In the genomic region with DNA sequence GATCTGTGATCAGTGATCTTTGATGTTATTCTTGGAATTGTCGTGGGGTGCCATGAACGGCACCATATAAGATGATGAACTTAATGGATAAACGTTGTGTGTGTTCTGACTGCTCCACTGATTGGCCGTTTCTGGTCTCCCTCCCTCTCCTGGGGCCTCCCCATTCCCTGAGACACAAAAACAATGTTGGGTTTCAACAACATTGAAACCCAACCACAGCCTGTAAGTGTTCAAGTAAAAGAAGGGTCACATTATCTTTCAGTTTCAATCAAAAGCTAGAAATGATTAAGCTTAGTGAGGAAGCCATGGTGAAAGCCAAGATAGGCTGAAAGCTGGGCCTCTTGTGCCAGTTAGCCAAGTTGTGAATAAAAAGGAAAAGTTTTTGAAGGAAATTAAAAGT, we compare ENCODE assay signal across 17 cellular contexts. TPM values are rescaled to one million over a fixed set of nuclear protein-coding genes. Genes with fewer than 3 reads are reported as not detected.
A peak's percentile ranks its signal among the peaks of the same experiment; 100 is the strongest.
DNase-seq lines count a peak whose midpoint lies in the region; ATAC-seq and TF ChIP-seq lines count a peak whose summit lies in the region.
"Had no signal": no experiment of that assay in that cellular context is flagged by ENCODE, and none has a peak within 500 bp of the region (broad histone marks: within the 10 kb centered on the region; RNA-seq: fewer than 3 reads in every experiment).

No MANE protein-coding gene starts in this region.

- peak overlapping the region; percentile 59 for H3K27ac Mint-ChIP-seq in activated CD4-positive, alpha-beta T cell treated with anti-CD3 and anti-CD28 coated beads, Interleukin-2, amount 10 ng/mL, durations not matched to agents 24 days and 14 days
- H3K27ac Mint-ChIP-seq in activated CD4-positive, alpha-beta T cell treated with anti-CD3 and anti-CD28 coated beads, Interleukin-2, amount 10 ng/mL, durations not matched to agents 7 days and 5 days = no peak overlapping the region
- peak overlapping the region; percentile 8 for H3K27ac Mint-ChIP-seq in activated T-helper 1 cell treated with anti-CD3 and anti-CD28 coated beads, Interleukin-12 subunit alpha, Interleukin-12 subunit beta, Interleukin-2, Interleukin-4 antibody, amounts not matched to agents 30 ng/mL and 10 ng/mL and 1 ng/mL, durations not matched to agents 14 hours and 24 hours and 36 hours

- POLR2A ChIA-PET in activated CD4-positive, alpha-beta T cell treated with anti-CD3 and anti-CD28 coated beads, Interleukin-2, amount 10 ng/mL, durations not matched to agents 7 days and 5 days (lab: Charles Lee) = no interaction called here

- H3K4me3 Mint-ChIP-seq in activated CD4-positive, alpha-beta T cell treated with anti-CD3 and anti-CD28 coated beads, Interleukin-2, amount 10 ng/mL, durations not matched to agents 24 days and 14 days = no peak overlapping the region
- no peak overlapping the region for H3K4me3 Mint-ChIP-seq in activated CD4-positive, alpha-beta T cell treated with anti-CD3 and anti-CD28 coated beads, Interleukin-2, amount 10 ng/mL, durations not matched to agents 7 days and 5 days
- H3K4me3 Mint-ChIP-seq in activated T-helper 1 cell treated with anti-CD3 and anti-CD28 coated beads, Interleukin-12 subunit alpha, Interleukin-12 subunit beta, Interleukin-2, Interleukin-4 antibody, amounts not matched to agents 30 ng/mL and 10 ng/mL and 1 ng/mL, durations not matched to agents 14 hours and 24 hours and 36 hours = no peak overlapping the region

- H3K27ac ChIP-seq in uterus = no peak overlapping the region
- no peak overlapping the region for H3K27ac ChIP-seq in heart right ventricle
- H3K27ac ChIP-seq: colonic mucosa, left ventricle myocardium inferior, ovary had no signal

- H3K27me3 Mint-ChIP-seq in activated CD4-positive, alpha-beta T cell treated with anti-CD3 and anti-CD28 coated beads, Interleukin-2, amount 10 ng/mL, durations not matched to agents 24 days and 14 days = peaks cover 60% of the 10 kb centered on the region
- H3K27me3 Mint-ChIP-seq in activated CD4-positive, alpha-beta T cell treated with anti-CD3 and anti-CD28 coated beads, Interleukin-2, amount 10 ng/mL, durations not matched to agents 7 days and 5 days = peaks cover 67% of the 10 kb centered on the region
- peaks cover 39% of the 10 kb centered on the region for H3K27me3 Mint-ChIP-seq in activated T-helper 1 cell treated with anti-CD3 and anti-CD28 coated beads, Interleukin-12 subunit alpha, Interleukin-12 subunit beta, Interleukin-2, Interleukin-4 antibody, amounts not matched to agents 30 ng/mL and 10 ng/mL and 1 ng/mL, durations not matched to agents 14 hours and 24 hours and 36 hours (ENCODE audit: insufficient read depth)

- H3K9me3 ChIP-seq in uterus = no peaks in the 10 kb centered on the region
- H3K9me3 ChIP-seq in heart right ventricle = peaks cover 0 to 7% (median 0%) of the 10 kb centered on the region in 11 donors
- H3K9me3 ChIP-seq: colonic mucosa had no signal

- ATAC-seq in GM21529 (IDR thresholded peaks at IDR 0.05; ENCODE audit: unreplicated experiment) = peak; percentile 97
- ATAC-seq in HG03095 (IDR thresholded peaks at IDR 0.05; ENCODE audit: unreplicated experiment) = peak; percentile 99
- ATAC-seq in heart right ventricle = no peak
- ATAC-seq: K562 had no signal

- no peaks in the 10 kb centered on the region for H3K36me3 Mint-ChIP-seq in activated CD4-positive, alpha-beta T cell treated with anti-CD3 and anti-CD28 coated beads, Interleukin-2, amount 10 ng/mL, durations not matched to agents 24 days and 14 days (ENCODE audit: low read depth)
- H3K36me3 Mint-ChIP-seq in activated CD4-positive, alpha-beta T cell treated with anti-CD3 and anti-CD28 coated beads, Interleukin-2, amount 10 ng/mL, durations not matched to agents 7 days and 5 days (ENCODE audit: low read depth) = no peaks in the 10 kb centered on the region
- H3K36me3 Mint-ChIP-seq in activated T-helper 1 cell treated with anti-CD3 and anti-CD28 coated beads, Interleukin-12 subunit alpha, Interleukin-12 subunit beta, Interleukin-2, Interleukin-4 antibody, amounts not matched to agents 30 ng/mL and 10 ng/mL and 1 ng/mL, durations not matched to agents 14 hours and 24 hours and 36 hours (ENCODE audit: low read depth) = no peaks in the 10 kb centered on the region

- CTCF ChIA-PET in activated CD4-positive, alpha-beta T cell treated with anti-CD3 and anti-CD28 coated beads, Interleukin-2, amount 10 ng/mL, durations not matched to agents 7 days and 5 days (lab: Charles Lee) = interaction anchor here (1.1 to 1.4 kb wide), 3 partner anchors 10 to 19 kb away, joined by 4 to 5 read pairs (median 4); no protein-coding TSS in a partner anchor

- H3K27me3 ChIP-seq in uterus = peaks cover 3 to 25% of the 10 kb centered on the region in 2 donors
- peaks cover 0 to 97% (median 91%) of the 10 kb centered on the region in 7 donors for H3K27me3 ChIP-seq in heart right ventricle
- H3K27me3 ChIP-seq: ovary had no signal

- H3K4me3 ChIP-seq in uterus (no peak overlapping the region), heart right ventricle (no peak overlapping the region)
- H3K4me3 ChIP-seq: colonic mucosa, K562, left ventricle myocardium inferior, ovary had no signal

- peaks cover 8% of the 10 kb centered on the region for H3K4me1 Mint-ChIP-seq in activated CD4-positive, alpha-beta T cell treated with anti-CD3 and anti-CD28 coated beads, Interleukin-2, amount 10 ng/mL, durations not matched to agents 24 days and 14 days
- peaks cover 20% of the 10 kb centered on the region for H3K4me1 Mint-ChIP-seq in activated CD4-positive, alpha-beta T cell treated with anti-CD3 and anti-CD28 coated beads, Interleukin-2, amount 10 ng/mL, durations not matched to agents 7 days and 5 days
- H3K4me1 Mint-ChIP-seq in activated T-helper 1 cell treated with anti-CD3 and anti-CD28 coated beads, Interleukin-12 subunit alpha, Interleukin-12 subunit beta, Interleukin-2, Interleukin-4 antibody, amounts not matched to agents 30 ng/mL and 10 ng/mL and 1 ng/mL, durations not matched to agents 14 hours and 24 hours and 36 hours (ENCODE audit: low read depth) = peaks cover 14% of the 10 kb centered on the region

- no peak for TF ChIP-seq POLR2A in uterus (IDR thresholded peaks at IDR 0.05)

- no peak for DNase-seq in activated CD4-positive, alpha-beta T cell treated with anti-CD3 and anti-CD28 coated beads, Interleukin-2, amount 10 ng/mL, durations not matched to agents 24 days and 14 days
- no peak for DNase-seq in activated CD4-positive, alpha-beta T cell treated with anti-CD3 and anti-CD28 coated beads, Interleukin-2, amount 10 ng/mL, durations not matched to agents 7 days and 5 days
- DNase-seq in activated T-helper 1 cell treated with anti-CD3 and anti-CD28 coated beads, Interleukin-12 subunit alpha, Interleukin-12 subunit beta, Interleukin-2, Interleukin-4 antibody, amounts not matched to agents 30 ng/mL and 10 ng/mL and 1 ng/mL, durations not matched to agents 14 hours and 24 hours and 36 hours (ENCODE audit: low spot score) = no peak
- DNase-seq in uterus (no peak), heart right ventricle (no peak)
- DNase-seq in activated CD4-positive, CD25-positive, alpha-beta regulatory T cell (lab: John Stamatoyannopoulos, UW) = no peak
- DNase-seq: 8988T; activated naive CD4-positive, alpha-beta T cell; colonic mucosa; DMS153; left ventricle myocardium inferior; ovary; stimulated activated CD4-positive, alpha-beta T cell treated with anti-CD3 and anti-CD28 coated beads, Interleukin-2, amount 100 ng/mL, for 48 hours had no signal

- intact Hi-C loops in activated CD4-positive, alpha-beta T cell treated with anti-CD3 and anti-CD28 coated beads, Interleukin-2, amount 10 ng/mL, durations not matched to agents 24 days and 14 days (cut with micrococcal nuclease) = no loop called here
- intact Hi-C loops in activated T-helper 1 cell treated with anti-CD3 and anti-CD28 coated beads, Interleukin-12 subunit alpha, Interleukin-12 subunit beta, Interleukin-2, Interleukin-4 antibody, amounts not matched to agents 30 ng/mL and 10 ng/mL and 1 ng/mL, durations not matched to agents 14 hours and 24 hours and 36 hours (cut with micrococcal nuclease) = no loop called here
- intact Hi-C loops in uterus (cut with DNase I; ENCODE audit: low total_unique reads) (no loop called here), heart right ventricle (cut with DNase I) (no loop called here)

- WGBS in heart right ventricle, 2 donors = 76 to 77% methylated on average over 4 of the region's 4 CpGs

- H3K36me3 ChIP-seq in uterus (no peaks in the 10 kb centered on the region), heart right ventricle (no peaks in the 10 kb centered on the region)
- H3K36me3 ChIP-seq: colonic mucosa, left ventricle myocardium inferior, ovary had no signal

- H3K9me3 Mint-ChIP-seq in activated CD4-positive, alpha-beta T cell treated with anti-CD3 and anti-CD28 coated beads, Interleukin-2, amount 10 ng/mL, durations not matched to agents 24 days and 14 days = peaks cover 11% of the 10 kb centered on the region
- H3K9me3 Mint-ChIP-seq in activated CD4-positive, alpha-beta T cell treated with anti-CD3 and anti-CD28 coated beads, Interleukin-2, amount 10 ng/mL, durations not matched to agents 7 days and 5 days = peaks cover 12% of the 10 kb centered on the region
- H3K9me3 Mint-ChIP-seq in activated T-helper 1 cell treated with anti-CD3 and anti-CD28 coated beads, Interleukin-12 subunit alpha, Interleukin-12 subunit beta, Interleukin-2, Interleukin-4 antibody, amounts not matched to agents 30 ng/mL and 10 ng/mL and 1 ng/mL, durations not matched to agents 14 hours and 24 hours and 36 hours = peaks cover 4% of the 10 kb centered on the region

- H3K4me1 ChIP-seq in uterus = no peaks in the 10 kb centered on the region
- peaks cover 0 to 6% (median 0%) of the 10 kb centered on the region in 9 donors for H3K4me1 ChIP-seq in heart right ventricle
- H3K4me1 ChIP-seq: colonic mucosa had no signal

- TF ChIP-seq CTCF in uterus (IDR thresholded peaks at IDR 0.05) = no peak
- TF ChIP-seq CTCF in heart right ventricle (IDR thresholded peaks at IDR 0.05) = no peak

RNA-seq across cellular contexts. Expression of a gene that starts 19.5 kb away (rescaled TPM):
- not detected in 2 replicates for total RNA-seq in activated CD4-positive, alpha-beta T cell treated with anti-CD3 and anti-CD28 coated beads, Interleukin-2, amount 10 ng/mL, durations not matched to agents 24 days and 14 days
- total RNA-seq in activated CD4-positive, alpha-beta T cell treated with anti-CD3 and anti-CD28 coated beads, Interleukin-2, amount 10 ng/mL, durations not matched to agents 7 days and 5 days = not detected
- not detected in 2 replicates for total RNA-seq in activated T-helper 1 cell treated with anti-CD3 and anti-CD28 coated beads, Interleukin-12 subunit alpha, Interleukin-12 subunit beta, Interleukin-2, Interleukin-4 antibody, amounts not matched to agents 30 ng/mL and 10 ng/mL and 1 ng/mL, durations not matched to agents 14 hours and 24 hours and 36 hours
- total RNA-seq in uterus = 1 to 10 TPM in 1 of 4 donors, under 1 TPM in 1, not detected in 2; 0.15 to 2.1 TPM
- under 1 TPM in 2 of 10 donors, not detected in 8; 0.07 to 0.08 TPM for total RNA-seq in heart right ventricle
- polyA plus RNA-seq in heart right ventricle = under 1 TPM; 0.01 to 0.07 TPM
- total RNA-seq: colonic mucosa, frontal cortex had no signal

Comparison
In these comparisons a context has a peak if more than half of its experiments do, and no peak if none do; other contexts are left out.
1. ATAC-seq: peak in GM21529 (single experiment) and HG03095 (single experiment); none in heart right ventricle (0 of 8).